ENCODE assay signal across 1 cellular context in the genomic region with DNA sequence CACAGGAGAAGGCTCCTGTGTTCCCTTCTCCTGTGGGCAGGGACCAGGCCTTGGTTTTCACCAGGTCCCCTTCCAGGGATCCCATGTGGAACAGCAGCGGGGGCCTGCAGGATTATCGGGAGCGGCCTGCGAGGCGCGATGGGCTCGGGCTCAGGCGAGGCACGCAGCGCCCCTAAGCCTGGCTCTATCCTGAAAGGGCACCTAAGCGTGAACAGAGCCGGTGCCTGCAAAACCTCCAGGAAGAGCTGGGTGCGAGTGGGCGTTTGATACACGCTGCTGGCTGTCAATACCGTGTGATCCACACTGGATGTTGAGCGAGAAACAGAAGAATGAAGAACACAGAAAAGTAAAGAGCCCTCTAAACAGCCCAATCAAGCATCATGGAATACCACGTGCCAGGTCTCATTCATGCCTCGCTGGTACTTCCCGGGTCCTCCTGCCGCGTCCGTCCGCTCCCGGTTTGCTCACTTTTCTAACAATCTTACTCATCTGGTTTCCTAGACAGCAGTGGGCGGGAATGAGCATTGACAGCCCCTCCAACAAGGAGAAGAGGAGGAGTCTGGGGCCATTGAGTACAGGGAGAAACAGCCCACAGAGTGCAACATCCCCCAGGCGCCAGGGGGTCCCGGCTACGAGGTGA.
TF ChIP-seq lines count a peak whose summit lies in the region.

No MANE protein-coding gene starts in this region.

TF ChIP-seq in IMR-90, 13 proteins besides CTCF, POLR2A, EP300 and RAD21 (continued from another document):
- TF ChIP-seq, protein P1, sequence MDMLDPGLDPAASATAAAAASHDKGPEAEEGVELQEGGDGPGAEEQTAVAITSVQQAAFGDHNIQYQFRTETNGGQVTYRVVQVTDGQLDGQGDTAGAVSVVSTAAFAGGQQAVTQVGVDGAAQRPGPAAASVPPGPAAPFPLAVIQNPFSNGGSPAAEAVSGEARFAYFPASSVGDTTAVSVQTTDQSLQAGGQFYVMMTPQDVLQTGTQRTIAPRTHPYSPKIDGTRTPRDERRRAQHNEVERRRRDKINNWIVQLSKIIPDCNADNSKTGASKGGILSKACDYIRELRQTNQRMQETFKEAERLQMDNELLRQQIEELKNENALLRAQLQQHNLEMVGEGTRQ (IDR thresholded peaks at IDR 0.05; ENCODE audit: low read depth, low read length), result no peak
- TF ChIP-seq RCOR1 (IDR thresholded peaks at IDR 0.05; ENCODE audit: insufficient replicate concordance, low read length) (no peak), CEBPB (IDR thresholded peaks at IDR 0.05; ENCODE audit: low read depth, low read length) (no peak), RFX5 (IDR thresholded peaks at IDR 0.05; ENCODE audit: low read depth, low read length) (no peak), MXI1 (IDR thresholded peaks at IDR 0.05; ENCODE audit: borderline replicate concordance, low read depth, low read length) (no peak), MAFK (IDR thresholded peaks at IDR 0.05; ENCODE audit: low read depth, low read length) (no peak)
